In genomic region chr18:13813271-13813849, GRCh38 we compare ENCODE assay signal across 9 cellular contexts. TPM values are rescaled to one million over a fixed set of nuclear protein-coding genes. Genes with fewer than 3 reads are reported as not detected.
DNase-seq lines count a peak whose midpoint lies in the region; ATAC-seq and TF ChIP-seq lines count a peak whose summit lies in the region.
"Had no signal": no experiment of that assay in that cellular context is flagged by ENCODE, and none has a peak within 500 bp of the region (broad histone marks: within the 10 kb centered on the region; RNA-seq: fewer than 3 reads in every experiment).

No MANE protein-coding gene starts in this region.

- intact Hi-C loops in vagina (cut with DNase I), result no loop called here

- H3K27me3 ChIP-seq in parathyroid adenoma (ENCODE audit: control insufficient read depth, insufficient read depth, low read length) (no peaks in the 10 kb centered on the region), vagina (no peaks in the 10 kb centered on the region)

- H3K36me3 ChIP-seq in parathyroid adenoma (ENCODE audit: control insufficient read depth, insufficient read depth, low read length), result no peaks in the 10 kb centered on the region
- H3K36me3 ChIP-seq in vagina, result no peaks in the 10 kb centered on the region

- no peaks in the 10 kb centered on the region for H3K79me2 ChIP-seq in parathyroid adenoma

- peak; percentile 46 for ATAC-seq in GM19468 (IDR thresholded peaks at IDR 0.05; ENCODE audit: extremely low read depth, unreplicated experiment)

- TF ChIP-seq CTCF in parathyroid adenoma (IDR thresholded peaks at IDR 0.05) (peak; percentile 85), vagina (IDR thresholded peaks at IDR 0.05) (peak; percentile 26 to 73 (median 67))

- no peak overlapping the region for H3K9ac ChIP-seq in parathyroid adenoma

- H3K4me1 ChIP-seq in parathyroid adenoma (peaks cover 3% of the 10 kb centered on the region), vagina (no peaks in the 10 kb centered on the region)

- peak overlapping the region; percentile 67 for H2AFZ ChIP-seq in parathyroid adenoma

- no peak overlapping the region for H3K4me3 ChIP-seq in parathyroid adenoma (ENCODE audit: low read depth, low read length)
- no peak overlapping the region for H3K4me3 ChIP-seq in vagina

- no peak for TF ChIP-seq POLR2A in vagina (IDR thresholded peaks at IDR 0.05)

- no peak overlapping the region for H3K4me2 ChIP-seq in parathyroid adenoma (ENCODE audit: low read length)

- H3K9me3 ChIP-seq in parathyroid adenoma (ENCODE audit: control insufficient read depth, low read length), result no peaks in the 10 kb centered on the region
- no peaks in the 10 kb centered on the region for H3K9me3 ChIP-seq in vagina

- DNase-seq in COR-L47 (lab: John Stamatoyannopoulos, UW) (peak; percentile 59), HuH-7 (ENCODE audit: low spot score) (peak; percentile 86), SHP77 treated with DMSO at 0.1 percent for 48 hours (lab: John Stamatoyannopoulos, UW) (peak; percentile 32), germinal center (ENCODE audit: low spot score) (peak; percentile 69), vagina (ENCODE audit: extremely low spot score in 2 of 2) (peak in 1 of 2 donors; percentile 13)
- DNase-seq in activated naive CD4-positive, alpha-beta T cell (lab: John Stamatoyannopoulos, UW), result peak in 3 of 4 experiments; percentile 13 to 42 (median 22)

- H3K27ac ChIP-seq in parathyroid adenoma (no peak overlapping the region), vagina (no peak overlapping the region)

RNA-seq across cellular contexts. Expression of gene MC5R, which starts 10.6 kb away (rescaled TPM):
- total RNA-seq in vagina, result 0.74 TPM
- total RNA-seq: T-helper 1 cell treated with Interleukin-12 subunit alpha and Interleukin-12 subunit beta and Interleukin-4 antibody, amounts not matched to agents 30 ng/mL and 1 ng/mL, for 36 hours had no signal
